ENCODE assay signal across 8 cellular contexts in the genomic region with DNA sequence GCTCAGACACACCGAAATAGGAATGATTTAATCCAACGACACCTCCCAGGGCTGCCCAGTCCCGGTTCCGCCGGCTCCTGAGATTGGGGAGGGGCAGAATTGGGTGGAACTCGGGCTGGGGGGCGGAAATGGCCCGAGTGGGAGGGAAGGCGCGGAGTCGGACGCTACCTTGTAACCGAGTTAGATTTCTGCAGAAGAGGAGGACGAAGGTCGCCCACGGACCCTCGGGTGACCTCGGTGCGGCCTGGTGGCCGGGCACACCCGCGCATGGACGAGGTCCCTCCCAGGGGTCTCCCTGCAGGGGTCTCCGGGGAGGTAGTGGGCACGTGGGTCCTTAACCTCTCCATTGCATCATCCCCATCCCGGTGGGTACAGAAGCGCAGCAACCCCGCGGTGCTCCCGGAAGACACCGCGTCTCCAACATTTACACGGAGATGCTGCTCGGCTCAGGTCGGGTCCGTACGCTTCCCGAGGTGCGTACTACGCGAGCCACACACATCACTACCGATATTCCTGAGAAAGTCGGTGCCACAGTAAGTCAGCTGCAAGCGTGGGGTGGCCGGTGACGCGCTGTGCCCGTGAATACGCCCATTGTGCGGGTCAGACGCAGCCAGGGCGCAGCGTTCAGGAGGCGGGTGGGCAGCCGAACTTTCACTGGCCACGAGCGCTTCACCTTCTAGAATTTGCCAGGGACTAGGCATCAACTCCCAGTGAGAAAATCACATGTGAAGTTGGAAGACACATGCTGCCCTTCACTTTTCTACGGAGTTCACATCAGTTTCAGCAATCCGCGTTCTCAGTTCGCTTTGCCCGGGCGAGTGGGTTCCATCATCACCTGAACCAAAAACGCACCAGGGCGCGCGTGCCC. TPM values are rescaled to one million over a fixed set of nuclear protein-coding genes. Genes with fewer than 3 reads are reported as not detected.
DNase-seq lines count a peak whose midpoint lies in the region; ATAC-seq, FAIRE-seq and TF ChIP-seq lines count a peak whose summit lies in the region.

No MANE protein-coding gene starts in this region.

- no peaks in the 10 kb centered on the region for H3K79me2 ChIP-seq in K562 (ENCODE audit: control insufficient read depth, insufficient read depth, low read length)

- peak overlapping the region; percentile 66 for H3K4me2 ChIP-seq in K562 (ENCODE audit: insufficient read depth, low read length)

- no peaks in the 10 kb centered on the region for H3K9me1 ChIP-seq in K562 (ENCODE audit: control insufficient read depth, insufficient read depth, low read length)

- H3K9ac ChIP-seq in K562 (ENCODE audit: insufficient read depth in 1 of 2, low read depth in 2 of 2, low read length in 2 of 2) (no peak overlapping the region), skeletal muscle tissue (ENCODE audit: low read depth in 1 of 3, low read length in 3 of 3) (peak overlapping the region; percentile 85 to 89 (median 87))

- no peaks in the 10 kb centered on the region; the same call in 1 of the 2 replicates for H3K36me3 ChIP-seq in Panc1 (ENCODE audit: control insufficient read depth, insufficient read depth, low read length)
- H3K36me3 ChIP-seq in K562 (ENCODE audit: control insufficient read depth, insufficient read depth, low read length): no peaks in the 10 kb centered on the region
- no peaks in the 10 kb centered on the region for H3K36me3 ChIP-seq in skeletal muscle tissue (ENCODE audit: control insufficient read depth in 3 of 3, insufficient read depth in 3 of 3, low read length in 3 of 3)

- H3K27ac ChIP-seq in Panc1 (ENCODE audit: low read length): peak overlapping the region; percentile 83
- H3K27ac ChIP-seq in K562 (ENCODE audit: extremely low read depth, low read depth, low read length): no peak overlapping the region
- H3K27ac ChIP-seq in skeletal muscle tissue (ENCODE audit: low read depth, low read length): peak overlapping the region; percentile 88

- no TSS peak for BruUV-seq in Panc1 (replicated peaks; lab: Mats Ljungman, UMichigan)
- no TSS peak for BruUV-seq in K562 (replicated peaks; lab: Mats Ljungman, UMichigan)

- WGBS in K562 (ENCODE audit: insufficient coverage, low coverage, missing lambda C conversion rate): 46% methylated on average over 14 of the region's 67 CpGs

- FAIRE-seq in K562 (lab: Jason Lieb, UNC): no peak

- no peak for TF ChIP-seq POLR2A in K562 (conservative IDR thresholded peaks at IDR 0.05)

- 0 out of 2 replicates have a peak, but pooled peaks cover 4% of the 10 kb centered on the region for H3K36me3 Mint-ChIP-seq in HFFc6 (ENCODE audit: low read depth)

- no peak for TF ChIP-seq CTCF in HFFc6 (IDR thresholded peaks at IDR 0.05)
- TF ChIP-seq CTCF in Panc1 (IDR thresholded peaks at IDR 0.05): no peak
- no peak for TF ChIP-seq CTCF in K562 (IDR thresholded peaks at IDR 0.05 in 2 of 3, conservative IDR thresholded peaks at IDR 0.05 in 1 of 3; ENCODE audit: insufficient read depth in 2 of 3, low read depth in 1 of 3, low read length in 3 of 3)

- H3K4me1 Mint-ChIP-seq in HFFc6 (ENCODE audit: low read depth): peaks cover 52% of the 10 kb centered on the region

- CTCF ChIA-PET in Panc1 (lab: Charles Lee): interaction anchor here (1.4 kb wide), 1 partner anchor 11 kb away, joined by 4 read pairs; no protein-coding TSS in a partner anchor
- CTCF ChIA-PET in K562 (lab: Yijun Ruan, JAX; ENCODE audit: low intra/inter-chr PET ratio): no interaction called here

- peaks cover 1% of the 10 kb centered on the region for H3K27me3 Mint-ChIP-seq in HFFc6 (ENCODE audit: insufficient read depth)

- in situ Hi-C loops in Caki2 (cut with HindIII; ENCODE audit: low pct_unique_long_range_greater_than_20kb, low sequenced_read_pairs) (no loop called here), Panc1 (cut with HindIII; ENCODE audit: low pct_unique_long_range_greater_than_20kb, low sequenced_read_pairs) (no loop called here), K562 (cut with MboI) (no loop called here)

- H3K9me3 Mint-ChIP-seq in HFFc6: no peaks in the 10 kb centered on the region

- H4K20me1 ChIP-seq in K562 (replicated peaks; ENCODE audit: control insufficient read depth, insufficient read depth, low read length): 0 out of 2 replicates have a peak, but pooled peaks cover 3% of the 10 kb centered on the region

- peak overlapping the region; percentile 78 for H3K27ac Mint-ChIP-seq in HFFc6

- H3K4me1 ChIP-seq in Panc1 (ENCODE audit: control insufficient read depth, insufficient read depth, low read length) (peaks cover 43% of the 10 kb centered on the region), K562 (replicated peaks in 1 of 2; ENCODE audit: control insufficient read depth in 2 of 2, insufficient read depth in 2 of 2, low read length in 2 of 2) (peaks cover 2 to 26% of the 10 kb centered on the region in 2 experiments; a peak in 2 of 5 replicates), skeletal muscle tissue (ENCODE audit: control insufficient read depth in 3 of 3, insufficient read depth in 3 of 3, low read length in 3 of 3) (peaks cover 31 to 43% (median 40%) of the 10 kb centered on the region in 3 donors)

- H3K4me3 ChIP-seq in Panc1 (ENCODE audit: low read depth in 2 of 2, low read length in 2 of 2) (peak overlapping the region; percentile 62 to 97), K562 (peak overlapping the region; percentile 34), skeletal muscle tissue (ENCODE audit: low read length in 3 of 3) (peak overlapping the region; percentile 94 to 96 (median 95))

- DNase-seq in Caki2 (ENCODE audit: low read depth) (peak; percentile 39), HFFc6 (no peak), Panc1 (ENCODE audit: low read depth, low spot score) (no peak), K562 (ENCODE audit: extremely low read depth in 1 of 4, low spot score in 3 of 4) (no peak), iPS-NIHi11 (ENCODE audit: low spot score) (peak; percentile 37), KG1 (lab: John Stamatoyannopoulos, UW) (no peak)

- no peak for TF ChIP-seq RAD21 in K562 (CRISPR knock-in tag; conservative IDR thresholded peaks at IDR 0.05 in 1 of 2, IDR thresholded peaks at IDR 0.05 in 1 of 2)

- peak; percentile 29 for ATAC-seq in Panc1
- ATAC-seq in K562: no peak
- ATAC-seq in HG02610 (IDR thresholded peaks at IDR 0.05; ENCODE audit: unreplicated experiment): no peak

- H3K27me3 ChIP-seq in Panc1 (ENCODE audit: control insufficient read depth, insufficient read depth, low read length) (peaks cover 5% of the 10 kb centered on the region), K562 (ENCODE audit: control insufficient read depth in 2 of 2, insufficient read depth in 2 of 2, low read length in 2 of 2) (peaks cover 0 to 6% of the 10 kb centered on the region in 2 experiments; a peak in 3 of 5 replicates), skeletal muscle tissue (ENCODE audit: control insufficient read depth in 3 of 3, insufficient read depth in 3 of 3, low read length in 3 of 3) (no peaks in the 10 kb centered on the region)

- TF ChIP-seq EP300 in K562 (IDR thresholded peaks at IDR 0.05; ENCODE audit: low read length): no peak

- no peaks in the 10 kb centered on the region for H3K9me3 ChIP-seq in Panc1 (ENCODE audit: control insufficient read depth, insufficient read depth, low read depth, low read length)
- no peaks in the 10 kb centered on the region for H3K9me3 ChIP-seq in K562 (replicated peaks; ENCODE audit: control insufficient read depth, insufficient read depth, low read depth, low read length)
- no peaks in the 10 kb centered on the region for H3K9me3 ChIP-seq in skeletal muscle tissue (ENCODE audit: control insufficient read depth in 3 of 3, low read length in 3 of 3)

- intact Hi-C loops in Panc1 (cut with micrococcal nuclease; ENCODE audit: unreplicated experiment) (loop anchor here (5.0 to 10.0 kb wide), 2 partner anchors 95 to 193 kb away; no protein-coding TSS in a partner anchor), K562 (cut with micrococcal nuclease) (no loop called here)

- H3K4me3 Mint-ChIP-seq in HFFc6: peak overlapping the region; percentile 90

- POLR2A ChIA-PET in Panc1 (lab: Charles Lee) (no interaction called here), K562 (lab: Yijun Ruan, JAX) (no interaction called here)

- H2AFZ ChIP-seq in K562 (ENCODE audit: low read depth, low read length): no peak overlapping the region; the same call in 1 of the 2 replicates

TF ChIP-seq in K562, 482 proteins besides CTCF, POLR2A, EP300 and RAD21:
- TF ChIP-seq CEBPG (CRISPR knock-in tag; IDR thresholded peaks at IDR 0.05) (no peak), CEBPG (tag; conservative IDR thresholded peaks at IDR 0.05 in 1 of 2, IDR thresholded peaks at IDR 0.05 in 1 of 2) (0 out of 4 replicates have a peak, but pooled peaks of 1 of the 2 experiments have one; percentile 16), RFX7 (CRISPR knock-in tag; IDR thresholded peaks at IDR 0.05) (no peak)
TF ChIP-seq in K562: peak in this region for 1.

RNA-seq across cellular contexts. Expression of a gene that starts 3.0 kb away (rescaled TPM):
- total RNA-seq in Caki2 (2014; rRNA removed; shearing (Covaris generic); ENCODE audit: low replicate concordance): 6.1 and 8.9 TPM in 2 replicates
- total RNA-seq in HFFc6 (2021; fragmentation: NEBNext Ultra II Directional; extraction: Animal tissue kit (Norgen Biotek cat#: 25700)): 10 to 100 TPM; 34.6 to 52.2 (median 42.2) TPM
- 28.6 TPM for total RNA-seq in Panc1 (2021; ENCODE audit: unreplicated experiment)
- 11.7 TPM for polyA plus RNA-seq in Panc1 (2012; ENCODE audit: insufficient read length)
- 0.11 and 0.21 TPM in 2 replicates for total RNA-seq in K562 (2011; cell fraction: chromatin; rRNA removed; ENCODE audit: low replicate concordance)
- total RNA-seq in K562 (2011; cell fraction: nucleolus; rRNA removed): 0.13 and 0.50 TPM in 2 replicates
- 0.15 and 0.23 TPM in 2 replicates for total RNA-seq in K562 (2011; cell fraction: nucleoplasm; rRNA removed)
- total RNA-seq in K562 (2014; rRNA removed): 0.04 and 0.05 TPM in 2 replicates
- total RNA-seq in K562 (2014; rRNA removed; fragmentation: Illumina TruSeq; extraction: Trizol): 0.03 TPM in 1 of 2 replicates, not detected in the other
- total RNA-seq in K562 (2015; rRNA removed; fragmentation: Illumina TruSeq; extraction: Trizol): 0.04 TPM in 2 replicates
- total RNA-seq in K562 (2021): 0.20 and 0.56 TPM in 2 replicates
- 0.11 TPM in 1 of 2 replicates, not detected in the other for polyA plus RNA-seq in K562 (2011; rRNA removed)
- 0.01 and 0.82 TPM in 2 replicates for polyA plus RNA-seq in K562 (2011; cell fraction: cytosol; rRNA removed)
- polyA plus RNA-seq in K562 (2011; cell fraction: nucleus; rRNA removed): 0.03 and 0.31 TPM in 2 replicates
- 0.09 and 0.40 TPM in 2 replicates for polyA plus RNA-seq in K562 (2012)
- polyA plus RNA-seq in K562 (2014; fragmentation: Illumina TruSeq; extraction: Trizol): 0.07 TPM in 1 of 2 replicates, not detected in the other
- polyA plus RNA-seq in K562 (2014; fragmentation: Nextera tagmentation; extraction: Ambion mirVana): not detected
- polyA plus RNA-seq in K562 (2014; rRNA removed): 0.05 and 0.09 TPM in 2 replicates
- 0.14 TPM in 1 of 2 replicates, not detected in the other for polyA minus RNA-seq in K562 (2011; rRNA and poly(A)+ RNA removed)
- polyA minus RNA-seq in K562 (2011; cell fraction: cytosol; rRNA and poly(A)+ RNA removed): 0.10 and 0.18 TPM in 2 replicates
- 0.11 and 0.27 TPM in 2 replicates for polyA minus RNA-seq in K562 (2011; cell fraction: nucleus; rRNA and poly(A)+ RNA removed)
- total RNA-seq in skeletal muscle tissue: 33.9 TPM

Comparison
In these comparisons a context has a peak if more than half of its experiments do, and no peak if none do; other contexts are left out.
1. DNase-seq: peak in Caki2 (single experiment) and iPS-NIHi11 (single experiment); none in HFFc6 (single experiment), Panc1 (single experiment), K562 (0 of 4) and KG1 (single experiment).
2. H3K4me3 ChIP-seq: peak in every context shown above with its lines; median percentile 95 in skeletal muscle tissue; 80 in Panc1; 34 in K562.
3. H3K9ac ChIP-seq: peak in skeletal muscle tissue (3 of 3); none in K562 (0 of 2).